Comparison of ENCODE assay signal across 36 cellular contexts in genomic region chr5:58677650-58678049, GRCh38.
"Had no signal": no experiment of that assay in that cellular context is flagged by ENCODE, and none has a peak within 500 bp of the region (broad histone marks: within the 10 kb centered on the region; RNA-seq: fewer than 3 reads in every experiment).

No MANE protein-coding gene starts in this region.

- H3K27ac Mint-ChIP-seq: activated B cell treated with CpG ODN at 0.5 μM for 24 hours; activated CD4-positive, alpha-beta memory T cell treated with anti-CD3 and anti-CD28 coated beads for 36 hours; activated CD4-positive, alpha-beta T cell treated with anti-CD3 and anti-CD28 coated beads, Interleukin-2, amount 10 ng/mL, durations not matched to agents 24 days and 14 days; activated CD8-positive, alpha-beta T cell treated with anti-CD3 and anti-CD28 coated beads for 36 hours; activated naive CD4-positive, alpha-beta T cell treated with anti-CD3 and anti-CD28 coated beads for 36 hours; activated naive CD4-positive, alpha-beta T cell treated with anti-CD3 and anti-CD28 coated beads, Interleukin-2, amount 50 U/mL, for 72 hours; activated naive CD8-positive, alpha-beta T cell treated with anti-CD3 and anti-CD28 coated beads for 36 hours; activated T-cell treated with anti-CD3 and anti-CD28 coated beads, Interleukin-2, amount 50 U/mL, for 72 hours; activated T-helper 1 cell treated with anti-CD3 and anti-CD28 coated beads, Interleukin-12 subunit alpha, Interleukin-12 subunit beta, Interleukin-2, Interleukin-4 antibody, amounts not matched to agents 30 ng/mL and 10 ng/mL and 1 ng/mL, durations not matched to agents 14 hours and 24 hours and 36 hours; activated T-helper 17 cell treated with anti-CD3 and anti-CD28 coated beads, Interleukin-2, amount 50 U/mL, for 72 hours; T-helper 1 cell treated with Interleukin-12 subunit alpha and Interleukin-12 subunit beta and Interleukin-4 antibody, amounts not matched to agents 30 μg/mL and 1 μg/mL, for 36 hours; T-helper 2 cell treated with Interferon-gamma antibody and Interleukin-4, amounts not matched to agents 5 μg/mL and 100 μg/mL, for 36 hours had no signal

- H3K36me3 ChIP-seq: adrenal gland, cardiac muscle cell had no signal

- H3K27me3 Mint-ChIP-seq: activated CD8-positive, alpha-beta T cell treated with anti-CD3 and anti-CD28 coated beads for 36 hours; activated naive CD8-positive, alpha-beta T cell treated with anti-CD3 and anti-CD28 coated beads for 36 hours; central memory CD8-positive, alpha-beta T cell had no signal

- H3K27ac ChIP-seq: adrenal gland, body of pancreas, cardiac muscle cell, VCaP had no signal

- H3K4me3 Mint-ChIP-seq: activated B cell treated with CpG ODN at 0.5 μM for 24 hours; activated CD4-positive, alpha-beta memory T cell treated with anti-CD3 and anti-CD28 coated beads for 36 hours; activated CD4-positive, alpha-beta T cell treated with anti-CD3 and anti-CD28 coated beads, Interleukin-2, amount 10 ng/mL, durations not matched to agents 24 days and 14 days; activated CD8-positive, alpha-beta T cell treated with anti-CD3 and anti-CD28 coated beads for 36 hours; activated naive CD4-positive, alpha-beta T cell treated with anti-CD3 and anti-CD28 coated beads for 36 hours; activated naive CD8-positive, alpha-beta T cell treated with anti-CD3 and anti-CD28 coated beads for 36 hours; activated T-cell treated with anti-CD3 and anti-CD28 coated beads, Interleukin-2, amount 50 U/mL, for 4 hours; activated T-cell treated with anti-CD3 and anti-CD28 coated beads, Interleukin-2, amount 50 U/mL, for 72 hours; activated T-helper 1 cell treated with anti-CD3 and anti-CD28 coated beads, Interleukin-12 subunit alpha, Interleukin-12 subunit beta, Interleukin-2, Interleukin-4 antibody, amounts not matched to agents 30 ng/mL and 10 ng/mL and 1 ng/mL, durations not matched to agents 14 hours and 24 hours and 36 hours; activated T-helper 17 cell treated with anti-CD3 and anti-CD28 coated beads, Interleukin-2, amount 50 U/mL, for 72 hours; central memory CD8-positive, alpha-beta T cell; T-helper 1 cell treated with Interleukin-12 subunit alpha and Interleukin-12 subunit beta and Interleukin-4 antibody, amounts not matched to agents 30 μg/mL and 1 μg/mL, for 36 hours; T-helper 2 cell treated with Interferon-gamma antibody and Interleukin-4, amounts not matched to agents 5 μg/mL and 100 μg/mL, for 36 hours had no signal

- H3K4me1 Mint-ChIP-seq: activated B cell treated with CpG ODN at 0.5 μM for 24 hours; activated CD4-positive, alpha-beta T cell treated with anti-CD3 and anti-CD28 coated beads, Interleukin-2, amount 10 ng/mL, durations not matched to agents 24 days and 14 days; activated naive CD8-positive, alpha-beta T cell treated with anti-CD3 and anti-CD28 coated beads for 36 hours; activated T-helper 17 cell treated with anti-CD3 and anti-CD28 coated beads, Interleukin-2, amount 50 U/mL, for 72 hours; central memory CD8-positive, alpha-beta T cell had no signal

- ATAC-seq: activated CD8-positive, alpha-beta T cell treated with anti-CD3 and anti-CD28 coated beads for 36 hours; activated naive CD4-positive, alpha-beta T cell treated with anti-CD3 and anti-CD28 coated beads, Interleukin-2, amount 50 U/mL, for 72 hours; activated T-cell treated with anti-CD3 and anti-CD28 coated beads, Interleukin-2, amount 50 U/mL, for 4 hours; activated T-cell treated with anti-CD3 and anti-CD28 coated beads, Interleukin-2, amount 50 U/mL, for 72 hours; activated T-helper 17 cell treated with anti-CD3 and anti-CD28 coated beads, Interleukin-2, amount 50 U/mL, for 72 hours; body of pancreas had no signal

- H3K9me3 ChIP-seq: adrenal gland, body of pancreas had no signal

- H3K4me1 ChIP-seq: adrenal gland, body of pancreas had no signal

- H3K36me3 Mint-ChIP-seq: activated CD4-positive, alpha-beta memory T cell treated with anti-CD3 and anti-CD28 coated beads for 36 hours; activated naive CD4-positive, alpha-beta T cell treated with anti-CD3 and anti-CD28 coated beads, Interleukin-2, amount 50 U/mL, for 72 hours; activated naive CD8-positive, alpha-beta T cell treated with anti-CD3 and anti-CD28 coated beads for 36 hours had no signal

- H3K9me3 Mint-ChIP-seq: activated B cell treated with CpG ODN at 0.5 μM for 24 hours; activated CD4-positive, alpha-beta memory T cell treated with anti-CD3 and anti-CD28 coated beads for 36 hours; activated CD4-positive, alpha-beta T cell treated with anti-CD3 and anti-CD28 coated beads, Interleukin-2, amount 10 ng/mL, durations not matched to agents 24 days and 14 days; activated CD8-positive, alpha-beta T cell treated with anti-CD3 and anti-CD28 coated beads for 36 hours; activated naive CD4-positive, alpha-beta T cell treated with anti-CD3 and anti-CD28 coated beads for 36 hours; activated naive CD4-positive, alpha-beta T cell treated with anti-CD3 and anti-CD28 coated beads, Interleukin-2, amount 50 U/mL, for 72 hours; activated naive CD8-positive, alpha-beta T cell treated with anti-CD3 and anti-CD28 coated beads for 36 hours; activated T-cell treated with anti-CD3 and anti-CD28 coated beads, Interleukin-2, amount 50 U/mL, for 4 hours; activated T-cell treated with anti-CD3 and anti-CD28 coated beads, Interleukin-2, amount 50 U/mL, for 72 hours; activated T-helper 1 cell treated with anti-CD3 and anti-CD28 coated beads, Interleukin-12 subunit alpha, Interleukin-12 subunit beta, Interleukin-2, Interleukin-4 antibody, amounts not matched to agents 30 ng/mL and 10 ng/mL and 1 ng/mL, durations not matched to agents 14 hours and 24 hours and 36 hours; activated T-helper 17 cell treated with anti-CD3 and anti-CD28 coated beads, Interleukin-2, amount 50 U/mL, for 72 hours; central memory CD8-positive, alpha-beta T cell; T-helper 1 cell treated with Interleukin-12 subunit alpha and Interleukin-12 subunit beta and Interleukin-4 antibody, amounts not matched to agents 30 μg/mL and 1 μg/mL, for 36 hours; T-helper 2 cell treated with Interferon-gamma antibody and Interleukin-4, amounts not matched to agents 5 μg/mL and 100 μg/mL, for 36 hours had no signal

- H3K4me3 ChIP-seq: adrenal gland, body of pancreas, cardiac muscle cell had no signal

- H3K27me3 ChIP-seq: adrenal gland, body of pancreas, cardiac muscle cell had no signal

- DNase-seq: activated B cell treated with CpG ODN at 0.5 μM for 24 hours; activated CD4-positive, alpha-beta memory T cell treated with anti-CD3 and anti-CD28 coated beads for 36 hours; activated CD4-positive, alpha-beta T cell treated with anti-CD3 and anti-CD28 coated beads for 4 hours; activated CD4-positive, alpha-beta T cell treated with anti-CD3 and anti-CD28 coated beads, Interleukin-2, amount 10 ng/mL, durations not matched to agents 24 days and 14 days; activated CD4-positive, alpha-beta T cell treated with anti-CD3 and anti-CD28 coated beads, Interleukin-2, amount 50 U/mL, for 1 hour; activated CD4-positive, alpha-beta T cell treated with anti-CD3 and anti-CD28 coated beads, Interleukin-2, amount 50 U/mL, for 4 hours; activated CD4-positive, CD25-positive, alpha-beta regulatory T cell treated with anti-CD3 and anti-CD28 coated beads, Interleukin-2, amount 50 U/mL, for 72 hours; activated CD8-positive, alpha-beta memory T cell treated with anti-CD3 and anti-CD28 coated beads, Interleukin-2, amount 50 U/mL, for 4 hours; activated CD8-positive, alpha-beta T cell treated with anti-CD3 and anti-CD28 coated beads for 36 hours; activated effector memory CD4-positive, alpha-beta T cell treated with anti-CD3 and anti-CD28 coated beads, Interleukin-2, amount 50 U/mL, for 16 hours; activated gamma-delta T cell treated with Interleukin-2 at 50 U/mL for 16 hours; activated naive CD4-positive, alpha-beta T cell; activated naive CD4-positive, alpha-beta T cell treated with anti-CD3 and anti-CD28 coated beads for 36 hours; activated naive CD4-positive, alpha-beta T cell treated with anti-CD3 and anti-CD28 coated beads, Interleukin-2, amount 50 U/mL, for 16 hours; activated naive CD8-positive, alpha-beta T cell treated with anti-CD3 and anti-CD28 coated beads for 36 hours; activated T-cell treated with anti-CD3 and anti-CD28 coated beads for 4 hours; activated T-cell treated with anti-CD3 and anti-CD28 coated beads, Interleukin-2, amount 50 U/mL, for 1 hour; activated T-cell treated with anti-CD3 and anti-CD28 coated beads, Interleukin-2, amount 50 U/mL, for 4 hours; activated T-cell treated with anti-CD3 and anti-CD28 coated beads, Interleukin-2, amount 50 U/mL, for 72 hours; adrenal gland; amniotic stem cell; aorta; body of pancreas; caudate nucleus; cerebellar nuclear complex; T-helper 1 cell; T-helper 2 cell; T-helper 9 cell had no signal
